Comparison of ENCODE assay signal across 6 cellular contexts in the genomic region with DNA sequence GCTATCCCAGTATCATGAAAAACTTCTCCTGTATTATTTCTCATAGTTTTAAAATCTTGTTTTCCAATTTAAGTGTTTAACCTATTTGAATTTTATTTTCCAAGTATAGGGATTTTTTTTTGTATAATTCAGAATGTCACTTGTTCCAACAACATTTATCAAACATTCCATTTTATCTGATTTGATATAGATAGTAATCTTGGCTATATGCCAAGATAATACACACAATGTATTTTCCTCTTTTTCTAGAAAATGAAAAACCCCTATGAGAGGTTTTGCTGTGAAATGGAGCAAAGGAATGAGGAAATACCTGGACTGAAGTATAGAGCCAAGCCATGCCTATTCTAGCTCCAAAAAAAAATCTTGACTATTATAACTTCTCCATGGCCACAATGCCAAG.
"Had no signal": no experiment of that assay in that cellular context is flagged by ENCODE, and none has a peak within 500 bp of the region (broad histone marks: within the 10 kb centered on the region; RNA-seq: fewer than 3 reads in every experiment).

No MANE protein-coding gene starts in this region.

- H3K27ac ChIP-seq: HL-60 had no signal

- DNase-seq: IMR-90, KBM-7, KG1 had no signal

- FAIRE-seq: HepG2, HTR-8/SVneo had no signal

- ATAC-seq: HepG2 had no signal
